Comparison of ENCODE assay signal across 27 cellular contexts in the genomic region with DNA sequence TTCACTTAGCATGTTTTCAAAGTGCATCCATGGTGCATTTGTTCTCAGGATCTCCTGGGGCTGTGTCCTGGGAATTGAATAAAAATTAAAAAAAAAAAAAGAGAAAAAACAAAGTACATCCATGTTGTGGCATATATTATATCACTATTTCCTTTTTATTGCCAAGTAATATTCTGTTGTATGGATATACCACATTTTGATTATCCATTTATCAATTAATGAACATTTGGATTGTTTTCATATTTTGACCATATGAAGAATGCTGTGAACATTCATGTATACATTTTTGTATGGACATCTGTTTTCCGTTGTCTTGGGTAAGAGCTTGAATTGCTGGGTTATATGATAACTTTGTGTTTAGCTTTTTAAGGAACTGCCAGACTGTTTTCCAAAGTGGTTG.
"Had no signal": no experiment of that assay in that cellular context is flagged by ENCODE, and none has a peak within 500 bp of the region (broad histone marks: within the 10 kb centered on the region; RNA-seq: fewer than 3 reads in every experiment).

No MANE protein-coding gene starts in this region.

- H3K4me3 Mint-ChIP-seq: naive thymus-derived CD8-positive, alpha-beta T cell; nephron progenitor cell; stimulated activated effector memory CD8-positive, alpha-beta T cell treated with anti-CD3 and anti-CD28 coated beads, Interleukin-12 subunit alpha, Interleukin-12 subunit beta, amount 100 ng/mL, for 72 hours had no signal

- H3K4me3 ChIP-seq: coronary artery, esophagus squamous epithelium, heart right ventricle, left lung, ovary, psoas muscle, sigmoid colon, stomach, thyroid gland had no signal

- H3K27me3 ChIP-seq: esophagus squamous epithelium, heart right ventricle, left lung, ovary, sigmoid colon, stomach, thyroid gland had no signal

- H3K4me1 ChIP-seq: esophagus squamous epithelium, heart right ventricle, psoas muscle, sigmoid colon, thyroid gland had no signal

- H3K9me3 Mint-ChIP-seq: stimulated activated effector memory CD8-positive, alpha-beta T cell treated with anti-CD3 and anti-CD28 coated beads, Interleukin-12 subunit alpha, Interleukin-12 subunit beta, amount 100 ng/mL, for 72 hours had no signal

- H3K36me3 ChIP-seq: ovary, thyroid gland had no signal

- H3K27ac Mint-ChIP-seq: nephron progenitor cell had no signal

- DNase-seq: dermis blood vessel endothelial cell; effector memory CD4-positive, alpha-beta T cell; esophagus squamous epithelium; foreskin melanocyte; glutamatergic neuron; heart right ventricle; hippocampal formation; left cardiac atrium; left lung; mesendoderm; midbrain; naive thymus-derived CD8-positive, alpha-beta T cell; nephron progenitor cell; occipital lobe; ovary; posterior cingulate gyrus; psoas muscle; right cardiac atrium; sigmoid colon; stimulated activated CD4-positive, alpha-beta T cell treated with anti-CD3 and anti-CD28 coated beads, Interleukin-2, amount 100 ng/mL, for 24 hours; stimulated activated CD4-positive, alpha-beta T cell treated with anti-CD3 and anti-CD28 coated beads, Interleukin-4, amount 100 ng/mL, for 24 hours; stimulated activated naive CD4-positive, alpha-beta T cell treated with Interleukin-2 at 50 U/mL for 16 hours; stomach; thyroid gland; trophoblast cell had no signal

- ATAC-seq: heart right ventricle; left cardiac atrium; left lung; naive thymus-derived CD8-positive, alpha-beta T cell; psoas muscle; right cardiac atrium; stimulated activated effector memory CD8-positive, alpha-beta T cell treated with anti-CD3 and anti-CD28 coated beads, Interleukin-12 subunit alpha, Interleukin-12 subunit beta, amount 100 ng/mL, for 72 hours had no signal

- H3K4me1 Mint-ChIP-seq: nephron progenitor cell had no signal

- H3K9me3 ChIP-seq: left lung, ovary, psoas muscle, sigmoid colon, stomach, thyroid gland had no signal

- H3K27me3 Mint-ChIP-seq: naive thymus-derived CD8-positive, alpha-beta T cell had no signal
